In genomic region chr17:305090-305976, GRCh38 we compare ENCODE assay signal across 15 cellular contexts. TPM values are rescaled to one million over a fixed set of nuclear protein-coding genes. Genes with fewer than 3 reads are reported as not detected.
A peak's percentile ranks its signal among the peaks of the same experiment; 100 is the strongest.
DNase-seq lines count a peak whose midpoint lies in the region; ATAC-seq and TF ChIP-seq lines count a peak whose summit lies in the region.
"Had no signal": no experiment of that assay in that cellular context is flagged by ENCODE, and none has a peak within 500 bp of the region (broad histone marks: within the 10 kb centered on the region; RNA-seq: fewer than 3 reads in every experiment).

No MANE protein-coding gene starts in this region.

- H3K36me3 ChIP-seq in heart left ventricle (no peaks in the 10 kb centered on the region), right atrium auricular region (no peaks in the 10 kb centered on the region), mucosa of rectum (ENCODE audit: control insufficient read depth in 2 of 2, insufficient read depth in 2 of 2, low read length in 2 of 2) (no peaks in the 10 kb centered on the region), transverse colon (no peaks in the 10 kb centered on the region)
- H3K36me3 ChIP-seq: thoracic aorta had no signal

- intact Hi-C loops in heart left ventricle (cut with DNase I) (loop anchor here in 5 of 10 donors (5.0 to 10.0 kb wide), 5 partner anchors 79 to 163 kb away; a partner anchor contains a TSS), transverse colon (cut with DNase I; ENCODE audit: low total_unique reads) (no loop called here)

- no peak for ATAC-seq in heart left ventricle
- ATAC-seq: activated CD8-positive, alpha-beta T cell treated with anti-CD3 and anti-CD28 coated beads for 36 hours; activated T-helper 17 cell treated with anti-CD3 and anti-CD28 coated beads, Interleukin-2, amount 50 U/mL, for 72 hours had no signal

- in situ Hi-C loops in transverse colon (cut with MboI; ENCODE audit: low pct_ligation_motif_present in 1 of 4, low pct_unique_long_range_greater_than_20kb in 1 of 4, low sequenced_read_pairs in 3 of 4): no loop called here

- no peaks in the 10 kb centered on the region for H3K9me3 ChIP-seq in heart left ventricle
- H3K9me3 ChIP-seq in right atrium auricular region: no peaks in the 10 kb centered on the region
- H3K9me3 ChIP-seq in mucosa of rectum (ENCODE audit: control insufficient read depth in 2 of 2, low read length in 2 of 2): no peaks in the 10 kb centered on the region
- no peaks in the 10 kb centered on the region for H3K9me3 ChIP-seq in transverse colon
- H3K9me3 ChIP-seq: thoracic aorta had no signal

- H3K27ac ChIP-seq in heart left ventricle (no peak overlapping the region), right atrium auricular region (no peak overlapping the region), mucosa of rectum (ENCODE audit: low read depth in 2 of 2, low read length in 2 of 2) (peak overlapping the region in 1 of 2 donors; percentile 10), transverse colon (no peak overlapping the region)
- H3K27ac ChIP-seq: thoracic aorta had no signal

- no peak for TF ChIP-seq EP300 in transverse colon (IDR thresholded peaks at IDR 0.05; ENCODE audit: low read depth)

- H3K4me1 ChIP-seq in heart left ventricle: peaks cover 0 to 38% (median 14%) of the 10 kb centered on the region in 12 donors
- peaks cover 0 to 25% of the 10 kb centered on the region in 2 donors for H3K4me1 ChIP-seq in right atrium auricular region
- H3K4me1 ChIP-seq in mucosa of rectum (ENCODE audit: control insufficient read depth in 2 of 2, insufficient read depth in 2 of 2, low read length in 2 of 2): peaks cover 6 to 20% of the 10 kb centered on the region in 2 donors
- peaks cover 4 to 23% (median 11%) of the 10 kb centered on the region in 4 donors for H3K4me1 ChIP-seq in transverse colon

- TF ChIP-seq POLR2A in heart left ventricle (IDR thresholded peaks at IDR 0.05) (no peak), transverse colon (IDR thresholded peaks at IDR 0.05) (no peak)

- DNase-seq in heart left ventricle (peak in 3 of 5 donors; percentile 34 to 60 (median 38)), right atrium auricular region (ENCODE audit: low spot score) (no peak), epidermal melanocyte (ENCODE audit: insufficient read length, low spot score) (peak; percentile 5), transverse colon (peak; percentile 35), cerebellar nuclear complex (lab: John Stamatoyannopoulos, UW) (no peak), HuH-7 (ENCODE audit: low spot score) (no peak)
- DNase-seq in activated effector memory CD4-positive, alpha-beta T cell treated with Interleukin-2 at 50 U/mL for 16 hours: no peak
- DNase-seq: activated CD8-positive, alpha-beta T cell treated with anti-CD3 and anti-CD28 coated beads for 36 hours; CD4-positive, alpha-beta T cell; DND-41; MM.1S; stimulated activated CD4-positive, alpha-beta T cell treated with anti-CD3 and anti-CD28 coated beads, Interleukin-2, amount 100 ng/mL, for 48 hours had no signal

- H3K27me3 ChIP-seq in heart left ventricle (peaks cover 0 to 4% (median 0%) of the 10 kb centered on the region in 9 donors), right atrium auricular region (no peaks in the 10 kb centered on the region), mucosa of rectum (ENCODE audit: control insufficient read depth in 2 of 2, insufficient read depth in 2 of 2, low read length in 2 of 2) (no peaks in the 10 kb centered on the region), transverse colon (no peaks in the 10 kb centered on the region)

- TF ChIP-seq CTCF in heart left ventricle (IDR thresholded peaks at IDR 0.05) (no peak), right atrium auricular region (IDR thresholded peaks at IDR 0.05) (no peak), transverse colon (IDR thresholded peaks at IDR 0.05) (no peak)

- peak overlapping the region; percentile 12 to 24 for H3K9ac ChIP-seq in mucosa of rectum (ENCODE audit: low read depth in 1 of 2, low read length in 2 of 2)

- 63 to 77% (median 69%) methylated on average over 22 to 28 of the region's 28 CpGs for WGBS in heart left ventricle, 4 donors
- 53 to 94% methylated on average over 4 to 27 of the region's 28 CpGs for whole genome bisulfite sequencing in transverse colon (ENCODE audit: low coverage in 1 of 2), 2 donors

- H3K4me3 ChIP-seq in heart left ventricle (no peak overlapping the region), right atrium auricular region (no peak overlapping the region), mucosa of rectum (ENCODE audit: low read length in 2 of 2) (no peak overlapping the region), transverse colon (no peak overlapping the region)
- H3K4me3 ChIP-seq: thoracic aorta had no signal

RNA-seq across cellular contexts. Expression of gene RPH3AL, which starts 47.3 kb away (rescaled TPM):
- 1 to 10 TPM; 2.8 to 9.4 (median 6.7) TPM for total RNA-seq in heart left ventricle
- polyA plus RNA-seq in heart left ventricle: 1 to 10 TPM; 4.3 to 6.3 TPM
- 10 to 100 TPM in 1 of 2 donors, 1 to 10 TPM in 1; 7.2 to 13.1 TPM for total RNA-seq in right atrium auricular region
- total RNA-seq in transverse colon: 10 to 100 TPM; 24.3 to 90.5 (median 47.2) TPM

Comparison
In these comparisons a context has a peak if more than half of its experiments do, and no peak if none do; other contexts are left out.
1. DNase-seq: peak in heart left ventricle (3 of 5), epidermal melanocyte (single experiment) and transverse colon (single experiment); none in right atrium auricular region (single experiment), cerebellar nuclear complex (0 of 2), HuH-7 (single experiment) and activated effector memory CD4-positive, alpha-beta T cell treated with Interleukin-2 at 50 U/mL for 16 hours (single experiment).